ENCODE assay signal across 8 cellular contexts in the genomic region with DNA sequence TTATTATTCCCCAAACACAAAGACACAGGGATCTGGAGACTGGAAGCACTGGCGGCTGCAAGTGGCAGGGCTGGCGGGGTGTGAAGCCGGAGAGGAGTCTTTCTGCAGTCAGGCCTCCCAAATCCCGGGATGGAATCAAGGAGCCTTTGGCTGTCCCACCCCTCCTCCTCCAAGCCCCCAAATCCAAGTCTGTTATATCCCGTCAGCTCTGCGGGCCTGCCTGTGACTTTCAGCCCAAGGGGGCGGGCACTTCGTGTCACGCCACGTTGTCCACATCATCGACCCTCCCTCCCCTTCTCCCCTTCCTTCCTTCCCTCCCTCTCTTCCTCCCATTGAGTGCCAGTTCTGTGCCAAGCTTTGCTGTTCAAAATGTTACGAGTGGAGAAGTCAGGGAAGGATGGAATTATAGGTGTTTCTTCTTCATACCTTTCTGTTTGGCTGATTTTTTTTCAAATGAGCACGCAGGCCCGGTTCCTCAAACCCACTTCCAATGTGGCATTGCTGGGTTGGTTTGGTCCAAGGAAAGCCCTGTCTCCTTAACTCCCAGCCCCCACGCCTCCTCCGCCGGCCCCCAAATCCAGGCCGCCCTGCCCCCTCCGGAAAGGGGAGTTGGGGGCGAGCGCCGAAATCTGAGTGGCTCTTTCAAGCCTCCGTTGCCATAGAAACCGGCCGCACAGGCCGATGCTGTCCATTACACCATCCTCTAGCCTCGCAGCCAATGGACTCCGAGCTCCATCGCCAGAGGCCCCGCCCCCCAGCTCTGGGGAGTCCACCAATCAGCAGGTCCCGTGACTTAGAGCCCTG. TPM values are rescaled to one million over a fixed set of nuclear protein-coding genes. Genes with fewer than 3 reads are reported as not detected.
DNase-seq lines count a peak whose midpoint lies in the region; ATAC-seq and TF ChIP-seq lines count a peak whose summit lies in the region.

No MANE protein-coding gene starts in this region.

- no peaks in the 10 kb centered on the region for H3K9me3 Mint-ChIP-seq in activated naive CD8-positive, alpha-beta T cell treated with anti-CD3 and anti-CD28 coated beads, Interleukin-2, amount 10 ng/mL, durations not matched to agents 7 days and 5 days

- H3K27ac Mint-ChIP-seq in activated naive CD8-positive, alpha-beta T cell treated with anti-CD3 and anti-CD28 coated beads, Interleukin-2, amount 10 ng/mL, durations not matched to agents 7 days and 5 days = peak overlapping the region; percentile 79

- TF ChIP-seq RAD21 in Ishikawa (IDR thresholded peaks at IDR 0.05; ENCODE audit: low read depth) = no peak

- WGBS in thymus = 11% methylated on average over 31 of the region's 31 CpGs

- H3K4me3 ChIP-seq in osteoblast (ENCODE audit: insufficient read depth, low read length) = peak overlapping the region; percentile 78
- peak overlapping the region; percentile 38 for H3K4me3 ChIP-seq in thymus (ENCODE audit: low read length)

- H3K4me1 ChIP-seq in osteoblast (ENCODE audit: insufficient read depth, low read length) = peaks cover 16% of the 10 kb centered on the region
- H3K4me1 ChIP-seq in thymus (ENCODE audit: control insufficient read depth, insufficient read depth, low read length) = peaks cover 9% of the 10 kb centered on the region

- no peak for TF ChIP-seq CTCF in osteoblast (IDR thresholded peaks at IDR 0.05; ENCODE audit: extremely low read depth, low read depth, low read length)

- no peak for TF ChIP-seq EP300 in Ishikawa (IDR thresholded peaks at IDR 0.05; ENCODE audit: borderline replicate concordance)

- H4K20me1 ChIP-seq in osteoblast (ENCODE audit: insufficient read depth, low read length) = no peaks in the 10 kb centered on the region

- POLR2A ChIA-PET in activated naive CD8-positive, alpha-beta T cell treated with anti-CD3 and anti-CD28 coated beads, Interleukin-2, amount 10 ng/mL, durations not matched to agents 7 days and 5 days (lab: Charles Lee) = interaction anchor here (0.7 to 4.6 kb wide), 6 partner anchors 12 to 1337 kb away, joined by 3 to 32 read pairs (median 4); a partner anchor contains a TSS

- intact Hi-C loops in Right ventricle myocardium superior (cut with DNase I) = no loop called here

- no peaks in the 10 kb centered on the region for H3K27me3 ChIP-seq in osteoblast (ENCODE audit: insufficient read depth, low read length)
- no peaks in the 10 kb centered on the region for H3K27me3 ChIP-seq in thymus (ENCODE audit: control insufficient read depth, insufficient read depth)

- peak overlapping the region; percentile 96 for H2AFZ ChIP-seq in osteoblast (ENCODE audit: low read length)

- H3K4me1 Mint-ChIP-seq in activated naive CD8-positive, alpha-beta T cell treated with anti-CD3 and anti-CD28 coated beads, Interleukin-2, amount 10 ng/mL, durations not matched to agents 7 days and 5 days = peaks cover 18% of the 10 kb centered on the region

- H3K27ac ChIP-seq in osteoblast (ENCODE audit: low read depth, low read length) (peak overlapping the region; percentile 98), thymus (ENCODE audit: low read depth) (peak overlapping the region; percentile 49)

- no peaks in the 10 kb centered on the region for H3K27me3 Mint-ChIP-seq in activated naive CD8-positive, alpha-beta T cell treated with anti-CD3 and anti-CD28 coated beads, Interleukin-2, amount 10 ng/mL, durations not matched to agents 7 days and 5 days

- H3K36me3 ChIP-seq in osteoblast (ENCODE audit: insufficient read depth, low read length) = no peaks in the 10 kb centered on the region
- H3K36me3 ChIP-seq in thymus (ENCODE audit: control insufficient read depth, insufficient read depth) = no peaks in the 10 kb centered on the region

- H3K79me2 ChIP-seq in osteoblast (ENCODE audit: insufficient read depth, low read length) = no peaks in the 10 kb centered on the region

- peak overlapping the region; percentile 99 for H3K4me2 ChIP-seq in osteoblast (ENCODE audit: insufficient read depth, low read length)

- peak overlapping the region; percentile 85 for H3K4me3 Mint-ChIP-seq in activated naive CD8-positive, alpha-beta T cell treated with anti-CD3 and anti-CD28 coated beads, Interleukin-2, amount 10 ng/mL, durations not matched to agents 7 days and 5 days

- peak; percentile 96 for ATAC-seq in GM21576 (IDR thresholded peaks at IDR 0.05; ENCODE audit: unreplicated experiment)
- peak; percentile 100 for ATAC-seq in activated naive CD8-positive, alpha-beta T cell treated with anti-CD3 and anti-CD28 coated beads, Interleukin-2, amount 10 ng/mL, durations not matched to agents 7 days and 5 days (ENCODE audit: low read depth)
- peak; percentile 100 for ATAC-seq in Right ventricle myocardium superior (ENCODE audit: poor library complexity)

- no peaks in the 10 kb centered on the region for H3K9me3 ChIP-seq in osteoblast (ENCODE audit: low read depth, low read length)
- no peaks in the 10 kb centered on the region for H3K9me3 ChIP-seq in thymus (ENCODE audit: control insufficient read depth)

- DNase-seq in DMS153 (lab: John Stamatoyannopoulos, UW) (peak; percentile 98), SK-N-DZ (ENCODE audit: low spot score) (peak; percentile 100), Right ventricle myocardium superior (peak; percentile 99), osteoblast (ENCODE audit: insufficient read length, low spot score, missing footprints) (peak; percentile 99)
- DNase-seq in activated naive CD8-positive, alpha-beta T cell treated with anti-CD3 and anti-CD28 coated beads, Interleukin-2, amount 10 ng/mL, durations not matched to agents 7 days and 5 days = peak; percentile 89

- H3K36me3 Mint-ChIP-seq in activated naive CD8-positive, alpha-beta T cell treated with anti-CD3 and anti-CD28 coated beads, Interleukin-2, amount 10 ng/mL, durations not matched to agents 7 days and 5 days = no peaks in the 10 kb centered on the region

TF ChIP-seq in Ishikawa, 13 proteins besides CTCF, POLR2A, EP300 and RAD21 (continues in another document):
- peak; percentile 59 for TF ChIP-seq TCF12 (IDR thresholded peaks at IDR 0.05; ENCODE audit: low read depth)
- TF ChIP-seq EGR1 (IDR thresholded peaks at IDR 0.05) = no peak
- TF ChIP-seq, protein P1, sequence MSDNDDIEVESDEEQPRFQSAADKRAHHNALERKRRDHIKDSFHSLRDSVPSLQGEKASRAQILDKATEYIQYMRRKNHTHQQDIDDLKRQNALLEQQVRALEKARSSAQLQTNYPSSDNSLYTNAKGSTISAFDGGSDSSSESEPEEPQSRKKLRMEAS (IDR thresholded peaks at IDR 0.05) = no peak
- TF ChIP-seq YY1 (IDR thresholded peaks at IDR 0.05; ENCODE audit: low read depth) = no peak
- TF ChIP-seq, protein P2, sequence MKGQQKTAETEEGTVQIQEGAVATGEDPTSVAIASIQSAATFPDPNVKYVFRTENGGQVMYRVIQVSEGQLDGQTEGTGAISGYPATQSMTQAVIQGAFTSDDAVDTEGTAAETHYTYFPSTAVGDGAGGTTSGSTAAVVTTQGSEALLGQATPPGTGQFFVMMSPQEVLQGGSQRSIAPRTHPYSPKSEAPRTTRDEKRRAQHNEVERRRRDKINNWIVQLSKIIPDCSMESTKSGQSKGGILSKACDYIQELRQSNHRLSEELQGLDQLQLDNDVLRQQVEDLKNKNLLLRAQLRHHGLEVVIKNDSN (IDR thresholded peaks at IDR 0.05) = 0 out of 2 replicates have a peak, but pooled peaks have one; percentile 40
- TF ChIP-seq NFIC (IDR thresholded peaks at IDR 0.05) = no peak

RNA-seq across cellular contexts. Expression of a gene that starts 12.7 kb away (rescaled TPM):
- 15.5 and 26.9 TPM in 2 replicates for polyA plus RNA-seq in SK-N-DZ (2014; cell fraction: cytosol; rRNA removed)
- polyA plus RNA-seq in SK-N-DZ (2014; cell fraction: nucleus; rRNA removed) = 18.5 and 21.7 TPM in 2 replicates
- total RNA-seq in activated naive CD8-positive, alpha-beta T cell treated with anti-CD3 and anti-CD28 coated beads, Interleukin-2, amount 10 ng/mL, durations not matched to agents 7 days and 5 days = 10 to 100 TPM; 30.0 to 30.6 TPM
- 11.8 TPM for total RNA-seq in Right ventricle myocardium superior
- total RNA-seq in osteoblast = 9.0 and 9.4 TPM in 2 replicates
- polyA plus RNA-seq in thymus = 21.8 TPM

RNA-seq across cellular contexts. Expression of a gene that starts 15.3 kb away (rescaled TPM):
- polyA plus RNA-seq in SK-N-DZ (2014; cell fraction: cytosol; rRNA removed) = 17.4 and 22.3 TPM in 2 replicates
- 24.7 and 43.1 TPM in 2 replicates for polyA plus RNA-seq in SK-N-DZ (2014; cell fraction: nucleus; rRNA removed)
- 10 to 100 TPM; 10.1 to 10.6 TPM for total RNA-seq in activated naive CD8-positive, alpha-beta T cell treated with anti-CD3 and anti-CD28 coated beads, Interleukin-2, amount 10 ng/mL, durations not matched to agents 7 days and 5 days
- 16.2 TPM for total RNA-seq in Right ventricle myocardium superior
- total RNA-seq in osteoblast = 6.2 and 6.9 TPM in 2 replicates
- polyA plus RNA-seq in thymus = 4.7 TPM

RNA-seq across cellular contexts. Expression of a gene that starts 19.5 kb away (rescaled TPM):
- polyA plus RNA-seq in SK-N-DZ (2014; cell fraction: cytosol; rRNA removed) = 12.8 and 13.3 TPM in 2 replicates
- polyA plus RNA-seq in SK-N-DZ (2014; cell fraction: nucleus; rRNA removed) = 23.2 and 73.6 TPM in 2 replicates
- total RNA-seq in activated naive CD8-positive, alpha-beta T cell treated with anti-CD3 and anti-CD28 coated beads, Interleukin-2, amount 10 ng/mL, durations not matched to agents 7 days and 5 days = 10 to 100 TPM in 1 of 2 experiments, 1 to 10 TPM in 1; 9.6 to 11.7 TPM
- total RNA-seq in Right ventricle myocardium superior (4.6 TPM), osteoblast (2.2 and 3.5 TPM in 2 replicates)
- 4.3 TPM for polyA plus RNA-seq in thymus

RNA-seq across cellular contexts. Expression of a gene that starts 36.9 kb away (rescaled TPM):
- polyA plus RNA-seq in SK-N-DZ (2014; cell fraction: cytosol; rRNA removed) = 26.4 and 29.4 TPM in 2 replicates
- 14.7 and 28.9 TPM in 2 replicates for polyA plus RNA-seq in SK-N-DZ (2014; cell fraction: nucleus; rRNA removed)
- 1 to 10 TPM; 3.6 to 3.7 TPM for total RNA-seq in activated naive CD8-positive, alpha-beta T cell treated with anti-CD3 and anti-CD28 coated beads, Interleukin-2, amount 10 ng/mL, durations not matched to agents 7 days and 5 days
- total RNA-seq in Right ventricle myocardium superior (14.5 TPM), osteoblast (39.5 and 49.6 TPM in 2 replicates)
- 16.7 TPM for polyA plus RNA-seq in thymus

RNA-seq across cellular contexts. Expression of a gene that starts 52.5 kb away (rescaled TPM):
- polyA plus RNA-seq in SK-N-DZ (2014; cell fraction: cytosol; rRNA removed) = not detected in 2 replicates
- polyA plus RNA-seq in SK-N-DZ (2014; cell fraction: nucleus; rRNA removed) = not detected in 2 replicates
- not detected for total RNA-seq in activated naive CD8-positive, alpha-beta T cell treated with anti-CD3 and anti-CD28 coated beads, Interleukin-2, amount 10 ng/mL, durations not matched to agents 7 days and 5 days
- total RNA-seq in Right ventricle myocardium superior (not detected), osteoblast (not detected in 2 replicates)
- 0.07 TPM for polyA plus RNA-seq in thymus

Comparison
In these comparisons a context has a peak if more than half of its experiments do, and no peak if none do; other contexts are left out.
1. Peak in every context shown above with its lines: DNase-seq, ATAC-seq, H3K4me3 ChIP-seq and H3K27ac ChIP-seq.